In genomic region chr1:24418898-24419628, GRCh38 we compare ENCODE assay signal across 1 cellular context.
TF ChIP-seq lines count a peak whose summit lies in the region.

No MANE protein-coding gene starts in this region.

TF ChIP-seq in IMR-90, 13 proteins besides CTCF, POLR2A, EP300 and RAD21 (continued from another document):
- TF ChIP-seq ELK1 (IDR thresholded peaks at IDR 0.05; ENCODE audit: borderline replicate concordance, low read depth, low read length) (no peak), BHLHE40 (IDR thresholded peaks at IDR 0.05; ENCODE audit: low read depth, low read length) (no peak), CEBPB (IDR thresholded peaks at IDR 0.05; ENCODE audit: low read depth, low read length) (no peak), MXI1 (IDR thresholded peaks at IDR 0.05; ENCODE audit: borderline replicate concordance, low read depth, low read length) (no peak), FOS (IDR thresholded peaks at IDR 0.05; ENCODE audit: low read depth, low read length) (no peak), SMC3 (IDR thresholded peaks at IDR 0.05; ENCODE audit: low read depth, low read length) (no peak), MAFK (IDR thresholded peaks at IDR 0.05; ENCODE audit: low read depth, low read length) (no peak), RCOR1 (IDR thresholded peaks at IDR 0.05; ENCODE audit: insufficient replicate concordance, low read length) (no peak), MAZ (IDR thresholded peaks at IDR 0.05; ENCODE audit: borderline replicate concordance, low read depth, low read length) (no peak)
